ENCODE assay signal across 8 cellular contexts in genomic region chr5:94618493-94619328, GRCh38. TPM values are rescaled to one million over a fixed set of nuclear protein-coding genes. Genes with fewer than 3 reads are reported as not detected.
DNase-seq lines count a peak whose midpoint lies in the region; ATAC-seq and TF ChIP-seq lines count a peak whose summit lies in the region.

Gene KIAA0825 (minus strand): TSS chr5:94618604. CDS start chr5:94537126, 81,478 bp downstream.
Gene SLF1 (plus strand): TSS chr5:94618669. CDS start chr5:94628811, 10,142 bp downstream.

- DNase-seq in CD1c-positive myeloid dendritic cell (ENCODE audit: extremely low spot score) = peak; percentile 90
- peak; percentile 92 for DNase-seq in NCI-H82 (lab: John Stamatoyannopoulos, UW)
- peak; percentile 91 for DNase-seq in activated CD4-positive, alpha-beta memory T cell treated with anti-CD3 and anti-CD28 coated beads, Interleukin-2, amount 10 ng/mL, durations not matched to agents 7 days and 5 days
- peak; percentile 92 for DNase-seq in ecto neural progenitor cell (ENCODE audit: low spot score)
- DNase-seq in lower lobe of right lung = peak; percentile 92
- DNase-seq in stimulated activated CD4-positive, alpha-beta T cell treated with anti-CD3 and anti-CD28 coated beads, TNF-alpha, amount 100 ng/mL, for 1 hour (ENCODE audit: low read depth in 3 of 3, low spot score in 1 of 3) = peak; percentile 42 to 75 (median 58)

- CTCF ChIA-PET in activated CD4-positive, alpha-beta memory T cell treated with anti-CD3 and anti-CD28 coated beads, Interleukin-2, amount 10 ng/mL, durations not matched to agents 7 days and 5 days (lab: Charles Lee) = interaction anchor here (1.6 to 2.6 kb wide), 5 partner anchors 9 to 119 kb away, joined by 5 to 11 read pairs (median 7); no protein-coding TSS in a partner anchor

- ATAC-seq in GM19397 (IDR thresholded peaks at IDR 0.05; ENCODE audit: unreplicated experiment) (peak; percentile 97), HG03565 (IDR thresholded peaks at IDR 0.05; ENCODE audit: unreplicated experiment) (peak; percentile 94), lower lobe of right lung (peak; percentile 98 to 99)

- peaks cover 26% of the 10 kb centered on the region for H3K4me1 ChIP-seq in lower lobe of right lung

- no peaks in the 10 kb centered on the region for H3K9me3 ChIP-seq in lower lobe of right lung

- no peaks in the 10 kb centered on the region for H3K9me3 Mint-ChIP-seq in activated CD4-positive, alpha-beta memory T cell treated with anti-CD3 and anti-CD28 coated beads, Interleukin-2, amount 10 ng/mL, durations not matched to agents 7 days and 5 days

- peak within 1 kb of the TSS; percentile 88 for H3K4me3 Mint-ChIP-seq in activated CD4-positive, alpha-beta memory T cell treated with anti-CD3 and anti-CD28 coated beads, Interleukin-2, amount 10 ng/mL, durations not matched to agents 7 days and 5 days

- POLR2A ChIA-PET in activated CD4-positive, alpha-beta memory T cell treated with anti-CD3 and anti-CD28 coated beads, Interleukin-2, amount 10 ng/mL, durations not matched to agents 7 days and 5 days (lab: Charles Lee) = interaction anchor here (0.8 to 2.7 kb wide), 8 partner anchors 8 to 45 kb away, joined by 3 to 36 read pairs (median 5); no protein-coding TSS in a partner anchor

- H3K27ac ChIP-seq in lower lobe of right lung = peak within 1 kb of the TSS; percentile 88

- intact Hi-C loops in lower lobe of right lung (cut with DNase I) = no loop called here

- peak within 1 kb of the TSS; percentile 74 for H3K27ac Mint-ChIP-seq in activated CD4-positive, alpha-beta memory T cell treated with anti-CD3 and anti-CD28 coated beads, Interleukin-2, amount 10 ng/mL, durations not matched to agents 7 days and 5 days

- H3K27me3 ChIP-seq in lower lobe of right lung (ENCODE audit: low read depth) = no peaks in the 10 kb centered on the region

- H3K4me3 ChIP-seq in lower lobe of right lung = peak within 1 kb of the TSS; percentile 84

- H3K27me3 Mint-ChIP-seq in activated CD4-positive, alpha-beta memory T cell treated with anti-CD3 and anti-CD28 coated beads, Interleukin-2, amount 10 ng/mL, durations not matched to agents 7 days and 5 days = no peaks in the 10 kb centered on the region

- H3K4me1 Mint-ChIP-seq in activated CD4-positive, alpha-beta memory T cell treated with anti-CD3 and anti-CD28 coated beads, Interleukin-2, amount 10 ng/mL, durations not matched to agents 7 days and 5 days = peaks cover 54% of the 10 kb centered on the region

- H3K36me3 ChIP-seq in lower lobe of right lung = no peaks in the 10 kb centered on the region

- no peak for TF ChIP-seq CTCF in lower lobe of right lung (IDR thresholded peaks at IDR 0.05)

- peaks cover 17% of the 10 kb centered on the region for H3K36me3 Mint-ChIP-seq in activated CD4-positive, alpha-beta memory T cell treated with anti-CD3 and anti-CD28 coated beads, Interleukin-2, amount 10 ng/mL, durations not matched to agents 7 days and 5 days (ENCODE audit: low read depth)

RNA-seq across cellular contexts. Expression of gene KIAA0825, which starts in this region (rescaled TPM):
- 1 to 10 TPM; 1.5 to 1.7 TPM for total RNA-seq in activated CD4-positive, alpha-beta memory T cell treated with anti-CD3 and anti-CD28 coated beads, Interleukin-2, amount 10 ng/mL, durations not matched to agents 7 days and 5 days
- 5.5 TPM for total RNA-seq in lower lobe of right lung

RNA-seq across cellular contexts. Expression of gene SLF1, which starts in this region (rescaled TPM):
- total RNA-seq in activated CD4-positive, alpha-beta memory T cell treated with anti-CD3 and anti-CD28 coated beads, Interleukin-2, amount 10 ng/mL, durations not matched to agents 7 days and 5 days = 10 to 100 TPM; 19.5 to 22.9 TPM
- total RNA-seq in lower lobe of right lung = 6.1 TPM

Comparison
In these comparisons a context has a peak if more than half of its experiments do, and no peak if none do; other contexts are left out.
1. Peak in every context shown above with its lines: DNase-seq, ATAC-seq, H3K4me3 ChIP-seq and H3K27ac ChIP-seq.